Comparison of ENCODE assay signal across 25 cellular contexts in the genomic region with DNA sequence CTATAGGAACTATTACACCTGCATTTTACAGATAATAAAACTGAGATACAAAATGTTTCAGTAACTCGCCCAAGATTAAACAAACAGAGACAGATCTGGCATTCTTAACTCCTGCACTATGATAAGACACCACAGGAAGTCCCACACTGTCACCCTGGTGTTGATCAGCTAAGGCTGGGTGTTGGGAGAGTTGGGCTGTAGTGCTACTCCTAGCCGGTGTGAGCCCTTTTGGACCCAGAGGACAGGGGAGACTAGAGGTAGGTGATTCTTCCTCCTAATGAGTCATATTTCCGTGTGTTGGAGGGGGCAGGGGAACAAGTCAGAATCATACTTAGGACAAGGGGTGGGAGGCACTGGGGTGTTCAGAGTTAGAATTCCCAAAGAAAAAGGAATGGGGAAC.
"Had no signal": no experiment of that assay in that cellular context is flagged by ENCODE, and none has a peak within 500 bp of the region (broad histone marks: within the 10 kb centered on the region; RNA-seq: fewer than 3 reads in every experiment).

No MANE protein-coding gene starts in this region.

- FAIRE-seq: kidney had no signal

- H3K27ac Mint-ChIP-seq: activated CD4-positive, alpha-beta memory T cell treated with anti-CD3 and anti-CD28 coated beads, Interleukin-2, amount 10 ng/mL, durations not matched to agents 7 days and 5 days; activated CD4-positive, alpha-beta T cell treated with anti-CD3 and anti-CD28 coated beads, Interleukin-2, amount 10 ng/mL, durations not matched to agents 24 days and 14 days; activated CD8-positive, alpha-beta memory T cell treated with anti-CD3 and anti-CD28 coated beads, Interleukin-2, amount 10 ng/mL, durations not matched to agents 7 days and 5 days; activated naive CD4-positive, alpha-beta T cell treated with anti-CD3 and anti-CD28 coated beads, Interleukin-2, amount 10 ng/mL, durations not matched to agents 7 days and 5 days; dendritic cell treated with granulocyte-macrophage colony-stimulating factor and Interleukin-4, amounts not matched to agents 40 ng/mL and 50 ng/mL, for 4 days; mesothelial cell of epicardium; naive thymus-derived CD8-positive, alpha-beta T cell; progenitor cell of endocrine pancreas; T-helper 1 cell treated with Interleukin-12 subunit alpha and Interleukin-12 subunit beta and Interleukin-4 antibody, amounts not matched to agents 30 μg/mL and 1 μg/mL, for 36 hours; type B pancreatic cell had no signal

- ATAC-seq: activated CD4-positive, CD25-positive, alpha-beta regulatory T cell treated with anti-CD3 and anti-CD28 coated beads, Interleukin-2, amount 50 U/mL, for 24 hours; activated CD8-positive, alpha-beta memory T cell treated with anti-CD3 and anti-CD28 coated beads, Interleukin-2, amount 10 ng/mL, durations not matched to agents 7 days and 5 days; esophagus mucosa; gastrocnemius medialis; naive thymus-derived CD8-positive, alpha-beta T cell had no signal

- H3K27me3 Mint-ChIP-seq: activated CD4-positive, alpha-beta memory T cell treated with anti-CD3 and anti-CD28 coated beads, Interleukin-2, amount 10 ng/mL, durations not matched to agents 7 days and 5 days; activated CD4-positive, alpha-beta T cell treated with anti-CD3 and anti-CD28 coated beads, Interleukin-2, amount 10 ng/mL, durations not matched to agents 24 days and 14 days; activated CD8-positive, alpha-beta memory T cell treated with anti-CD3 and anti-CD28 coated beads, Interleukin-2, amount 10 ng/mL, durations not matched to agents 7 days and 5 days; activated naive CD4-positive, alpha-beta T cell treated with anti-CD3 and anti-CD28 coated beads, Interleukin-2, amount 10 ng/mL, durations not matched to agents 7 days and 5 days; dendritic cell treated with granulocyte-macrophage colony-stimulating factor and Interleukin-4, amounts not matched to agents 40 ng/mL and 50 ng/mL, for 4 days; naive thymus-derived CD8-positive, alpha-beta T cell had no signal

- H3K4me1 Mint-ChIP-seq: activated CD4-positive, alpha-beta memory T cell treated with anti-CD3 and anti-CD28 coated beads, Interleukin-2, amount 10 ng/mL, durations not matched to agents 7 days and 5 days; activated CD4-positive, alpha-beta T cell treated with anti-CD3 and anti-CD28 coated beads, Interleukin-2, amount 10 ng/mL, durations not matched to agents 24 days and 14 days; activated CD8-positive, alpha-beta memory T cell treated with anti-CD3 and anti-CD28 coated beads, Interleukin-2, amount 10 ng/mL, durations not matched to agents 7 days and 5 days; activated naive CD4-positive, alpha-beta T cell treated with anti-CD3 and anti-CD28 coated beads, Interleukin-2, amount 10 ng/mL, durations not matched to agents 7 days and 5 days; naive thymus-derived CD8-positive, alpha-beta T cell had no signal

- H3K4me3 Mint-ChIP-seq: activated CD4-positive, alpha-beta memory T cell treated with anti-CD3 and anti-CD28 coated beads, Interleukin-2, amount 10 ng/mL, durations not matched to agents 7 days and 5 days; activated CD4-positive, alpha-beta T cell treated with anti-CD3 and anti-CD28 coated beads, Interleukin-2, amount 10 ng/mL, durations not matched to agents 24 days and 14 days; activated CD8-positive, alpha-beta memory T cell treated with anti-CD3 and anti-CD28 coated beads, Interleukin-2, amount 10 ng/mL, durations not matched to agents 7 days and 5 days; activated naive CD4-positive, alpha-beta T cell treated with anti-CD3 and anti-CD28 coated beads, Interleukin-2, amount 10 ng/mL, durations not matched to agents 7 days and 5 days; dendritic cell treated with granulocyte-macrophage colony-stimulating factor and Interleukin-4, amounts not matched to agents 40 ng/mL and 50 ng/mL, for 4 days; mesothelial cell of epicardium; naive thymus-derived CD8-positive, alpha-beta T cell; T-helper 1 cell treated with Interleukin-12 subunit alpha and Interleukin-12 subunit beta and Interleukin-4 antibody, amounts not matched to agents 30 μg/mL and 1 μg/mL, for 36 hours; type B pancreatic cell had no signal

- H3K36me3 ChIP-seq: gastrocnemius medialis, spleen had no signal

- H3K9me3 Mint-ChIP-seq: type B pancreatic cell had no signal

- H3K4me1 ChIP-seq: gastrocnemius medialis, spleen had no signal

- H3K9me3 ChIP-seq: gastrocnemius medialis, testis had no signal

- DNase-seq: activated CD4-positive, alpha-beta memory T cell treated with anti-CD3 and anti-CD28 coated beads, Interleukin-2, amount 10 ng/mL, durations not matched to agents 7 days and 5 days; activated CD4-positive, alpha-beta T cell treated with anti-CD3 and anti-CD28 coated beads, Interleukin-2, amount 10 ng/mL, durations not matched to agents 24 days and 14 days; activated CD8-positive, alpha-beta memory T cell treated with anti-CD3 and anti-CD28 coated beads, Interleukin-2, amount 10 ng/mL, durations not matched to agents 7 days and 5 days; activated effector memory CD4-positive, alpha-beta T cell treated with anti-CD3 and anti-CD28 coated beads, Interleukin-2, amount 50 U/mL, for 16 hours; activated naive CD4-positive, alpha-beta T cell treated with anti-CD3 and anti-CD28 coated beads, Interleukin-2, amount 10 ng/mL, durations not matched to agents 7 days and 5 days; activated T-cell treated with anti-CD3 and anti-CD28 coated beads for 4 hours; amygdala; effector CD4-positive, alpha-beta T cell; gastrocnemius medialis; kidney; naive thymus-derived CD8-positive, alpha-beta T cell; spleen; stimulated activated CD4-positive, alpha-beta T cell treated with anti-CD3 and anti-CD28 coated beads, Interleukin-4, amount 100 ng/mL, for 1 hour; stimulated activated naive CD4-positive, alpha-beta T cell; T1000; testis had no signal

- H3K4me3 ChIP-seq: gastrocnemius medialis, lung, spleen, testis had no signal

- H3K27me3 ChIP-seq: gastrocnemius medialis, spleen, testis had no signal

- H3K27ac ChIP-seq: gastrocnemius medialis, spleen, VCaP had no signal

- H3K36me3 Mint-ChIP-seq: activated CD8-positive, alpha-beta memory T cell treated with anti-CD3 and anti-CD28 coated beads, Interleukin-2, amount 10 ng/mL, durations not matched to agents 7 days and 5 days; activated naive CD4-positive, alpha-beta T cell treated with anti-CD3 and anti-CD28 coated beads, Interleukin-2, amount 10 ng/mL, durations not matched to agents 7 days and 5 days; mesothelial cell of epicardium; naive thymus-derived CD8-positive, alpha-beta T cell; type B pancreatic cell had no signal
